ENCODE assay signal across 8 cellular contexts in genomic region chr12:121536929-121537813, GRCh38. TPM values are rescaled to one million over a fixed set of nuclear protein-coding genes. Genes with fewer than 3 reads are reported as not detected.
DNase-seq lines count a peak whose midpoint lies in the region; ATAC-seq and TF ChIP-seq lines count a peak whose summit lies in the region.

No MANE protein-coding gene starts in this region.

- peak overlapping the region; percentile 71 for H3K4me3 Mint-ChIP-seq in activated naive CD8-positive, alpha-beta T cell treated with anti-CD3 and anti-CD28 coated beads for 36 hours
- peak overlapping the region; percentile 70 for H3K4me3 Mint-ChIP-seq in osteocyte (ENCODE audit: unreplicated experiment)

- peaks cover 54% of the 10 kb centered on the region for H3K4me1 Mint-ChIP-seq in activated naive CD8-positive, alpha-beta T cell treated with anti-CD3 and anti-CD28 coated beads for 36 hours
- H3K4me1 Mint-ChIP-seq in osteocyte (ENCODE audit: unreplicated experiment), result peaks cover 24% of the 10 kb centered on the region

- no peaks in the 10 kb centered on the region for H3K9me3 ChIP-seq in RWPE2 (ENCODE audit: severe bottlenecking)
- no peaks in the 10 kb centered on the region for H3K9me3 ChIP-seq in cardiac muscle cell (ENCODE audit: low read depth)

- ATAC-seq in GM21515 (IDR thresholded peaks at IDR 0.05; ENCODE audit: unreplicated experiment) (peak; percentile 56), RWPE2 (ENCODE audit: low read depth) (peak; percentile 69)

- H3K4me1 ChIP-seq in RWPE2 (ENCODE audit: insufficient read depth, poor library complexity, severe bottlenecking), result peaks cover 4% of the 10 kb centered on the region
- peaks cover 22% of the 10 kb centered on the region for H3K4me1 ChIP-seq in cardiac muscle cell (ENCODE audit: low read depth)

- H3K27me3 Mint-ChIP-seq in activated naive CD8-positive, alpha-beta T cell treated with anti-CD3 and anti-CD28 coated beads for 36 hours, result no peaks in the 10 kb centered on the region
- no peaks in the 10 kb centered on the region for H3K27me3 Mint-ChIP-seq in osteocyte (ENCODE audit: unreplicated experiment)

- DNase-seq in EL, result peak; percentile 74
- DNase-seq in HUDEP-2 (lab: John Stamatoyannopoulos, UW; ENCODE audit: unreplicated experiment in 76 of 76), result peak in 57 of 76 experiments; percentile 6 to 74 (median 43)
- no peak for DNase-seq in RWPE2 (ENCODE audit: low spot score)
- DNase-seq in activated naive CD8-positive, alpha-beta T cell treated with anti-CD3 and anti-CD28 coated beads for 36 hours, result peak; percentile 70
- peak; percentile 76 to 92 for DNase-seq in cardiac muscle cell (ENCODE audit: low read depth in 1 of 2, low spot score in 1 of 2)
- DNase-seq in osteocyte (ENCODE audit: extremely low spot score, unreplicated experiment), result peak; percentile 88
- DNase-seq in amniotic stem cell (lab: John Stamatoyannopoulos, UW), result no peak

- peak overlapping the region; percentile 87 for H3K27ac Mint-ChIP-seq in activated naive CD8-positive, alpha-beta T cell treated with anti-CD3 and anti-CD28 coated beads for 36 hours
- H3K27ac Mint-ChIP-seq in osteocyte (ENCODE audit: unreplicated experiment), result peak overlapping the region; percentile 86

- H3K36me3 Mint-ChIP-seq in activated naive CD8-positive, alpha-beta T cell treated with anti-CD3 and anti-CD28 coated beads for 36 hours, result peaks cover 5% of the 10 kb centered on the region
- peaks cover 4% of the 10 kb centered on the region for H3K36me3 Mint-ChIP-seq in osteocyte (ENCODE audit: unreplicated experiment)

- H3K36me3 ChIP-seq in RWPE2 (ENCODE audit: low read depth) (no peaks in the 10 kb centered on the region), cardiac muscle cell (peaks cover 8% of the 10 kb centered on the region)

- H3K27ac ChIP-seq in RWPE2 (ENCODE audit: poor library complexity, severe bottlenecking) (no peak overlapping the region), cardiac muscle cell (peak overlapping the region; percentile 94)

- H3K9me3 Mint-ChIP-seq in activated naive CD8-positive, alpha-beta T cell treated with anti-CD3 and anti-CD28 coated beads for 36 hours, result no peaks in the 10 kb centered on the region
- no peaks in the 10 kb centered on the region for H3K9me3 Mint-ChIP-seq in osteocyte (ENCODE audit: unreplicated experiment)

- TF ChIP-seq CTCF in RWPE2 (IDR thresholded peaks at IDR 0.05; ENCODE audit: poor library complexity, severe bottlenecking) (no peak), cardiac muscle cell (IDR thresholded peaks at IDR 0.05; ENCODE audit: low read depth, low read length) (no peak), osteocyte (IDR thresholded peaks at IDR 0.05) (no peak)

- H3K4me3 ChIP-seq in RWPE2 (ENCODE audit: severe bottlenecking), result peak overlapping the region; percentile 47
- H3K4me3 ChIP-seq in cardiac muscle cell, result peak overlapping the region; percentile 23

- no peaks in the 10 kb centered on the region for H3K27me3 ChIP-seq in RWPE2 (ENCODE audit: insufficient read depth, poor library complexity, severe bottlenecking)
- H3K27me3 ChIP-seq in cardiac muscle cell, result no peaks in the 10 kb centered on the region

RNA-seq across cellular contexts. Expression of gene KDM2B, which starts 43.7 kb away (rescaled TPM):
- 10 to 100 TPM; 55.3 to 57.3 TPM for total RNA-seq in activated naive CD8-positive, alpha-beta T cell treated with anti-CD3 and anti-CD28 coated beads for 36 hours
- total RNA-seq in cardiac muscle cell (70.5 and 82.1 TPM in 2 replicates), osteocyte (30.8 and 31.9 TPM in 2 replicates)
- 30.8 and 35.8 TPM in 2 replicates for polyA plus RNA-seq in cardiac muscle cell

Comparison
In these comparisons a context has a peak if more than half of its experiments do, and no peak if none do; other contexts are left out.
1. DNase-seq: peak in EL (single experiment), HUDEP-2 (57 of 76), activated naive CD8-positive, alpha-beta T cell treated with anti-CD3 and anti-CD28 coated beads for 36 hours (single experiment), cardiac muscle cell (2 of 2) and osteocyte (single experiment); none in RWPE2 (single experiment) and amniotic stem cell (single experiment).